8 cellular contexts compared by ENCODE assay signal in genomic region chr17:35022536-35023063, GRCh38. TPM values are rescaled to one million over a fixed set of nuclear protein-coding genes. Genes with fewer than 3 reads are reported as not detected.
A peak's percentile ranks its signal among the peaks of the same experiment; 100 is the strongest.
DNase-seq lines count a peak whose midpoint lies in the region; ATAC-seq, FAIRE-seq and TF ChIP-seq lines count a peak whose summit lies in the region.

No MANE protein-coding gene starts in this region.

- no peaks in the 10 kb centered on the region for H3K9me3 ChIP-seq in cardiac muscle cell (ENCODE audit: low read depth)

- TF ChIP-seq CTCF in AG09319 (IDR thresholded peaks at IDR 0.05; ENCODE audit: low read depth, low read length) (no peak), HFFc6 (IDR thresholded peaks at IDR 0.05) (peak; percentile 32), cardiac muscle cell (IDR thresholded peaks at IDR 0.05; ENCODE audit: low read depth, low read length) (peak; percentile 22)

- H3K4me1 Mint-ChIP-seq in HFFc6 (ENCODE audit: low read depth), result peaks cover 27% of the 10 kb centered on the region
- peaks cover 45% of the 10 kb centered on the region for H3K4me1 Mint-ChIP-seq in activated naive CD8-positive, alpha-beta T cell (ENCODE audit: low read depth)

- no peak for FAIRE-seq in urothelium cell line (lab: Jason Lieb, UNC)

- ATAC-seq in SK-N-SH treated with all-trans-retinoic acid at 6 μM for 48 hours, result peak; percentile 97
- no peak for ATAC-seq in GM21515 (IDR thresholded peaks at IDR 0.05; ENCODE audit: unreplicated experiment)

- H3K27ac ChIP-seq in cardiac muscle cell, result peak overlapping the region; percentile 25

- H3K4me1 ChIP-seq in cardiac muscle cell (ENCODE audit: low read depth), result peaks cover 15% of the 10 kb centered on the region

- H3K27ac Mint-ChIP-seq in HFFc6, result peak overlapping the region; percentile 99
- H3K27ac Mint-ChIP-seq in activated naive CD8-positive, alpha-beta T cell, result peak overlapping the region; percentile 98

- no peaks in the 10 kb centered on the region for H3K9me3 Mint-ChIP-seq in HFFc6
- H3K9me3 Mint-ChIP-seq in activated naive CD8-positive, alpha-beta T cell (ENCODE audit: low read depth), result no peaks in the 10 kb centered on the region

- H3K27me3 ChIP-seq in cardiac muscle cell, result no peaks in the 10 kb centered on the region

- peaks cover 14% of the 10 kb centered on the region; the same call in 1 of the 2 replicates for H3K36me3 Mint-ChIP-seq in HFFc6 (ENCODE audit: low read depth)
- no peaks in the 10 kb centered on the region for H3K36me3 Mint-ChIP-seq in activated naive CD8-positive, alpha-beta T cell

- H3K4me3 ChIP-seq in cardiac muscle cell, result no peak overlapping the region

- H3K4me3 Mint-ChIP-seq in HFFc6, result peak overlapping the region; percentile 70
- H3K4me3 Mint-ChIP-seq in activated naive CD8-positive, alpha-beta T cell, result peak overlapping the region; percentile 77

- DNase-seq in AG09319 (ENCODE audit: extremely low read depth, low read depth) (peak; percentile 30), HFFc6 (peak; percentile 90), cardiac muscle cell (ENCODE audit: low read depth in 1 of 2, low spot score in 1 of 2) (peak; percentile 60 to 84), renal cortical epithelial cell (ENCODE audit: low read depth) (peak; percentile 97), urothelium cell line (ENCODE audit: low spot score) (peak; percentile 60)

- H3K36me3 ChIP-seq in cardiac muscle cell, result no peaks in the 10 kb centered on the region

- no peaks in the 10 kb centered on the region; the same call in none of the 2 replicates for H3K27me3 Mint-ChIP-seq in HFFc6 (ENCODE audit: insufficient read depth)
- no peaks in the 10 kb centered on the region for H3K27me3 Mint-ChIP-seq in activated naive CD8-positive, alpha-beta T cell

TF ChIP-seq in SK-N-SH treated with all-trans-retinoic acid at 6 μM for 48 hours, 23 proteins besides CTCF, POLR2A, EP300 and RAD21:
- TF ChIP-seq CREB5 (CRISPR knock-in tag; IDR thresholded peaks at IDR 0.05; ENCODE audit: low read depth) (no peak), ZNF8 (CRISPR knock-in tag; IDR thresholded peaks at IDR 0.05) (no peak), ZFP3 (CRISPR knock-in tag; IDR thresholded peaks at IDR 0.05) (0 out of 2 replicates have a peak, but pooled peaks have one; percentile 57), CSDC2 (CRISPR knock-in tag; IDR thresholded peaks at IDR 0.05) (peak; percentile 73; the same call in 1 of the 2 replicates)
TF ChIP-seq in SK-N-SH treated with all-trans-retinoic acid at 6 μM for 48 hours: peak in this region for 2.

RNA-seq across cellular contexts. Expression of gene RFFL, which starts 40.9 kb away (rescaled TPM):
- total RNA-seq in HFFc6 (2021; fragmentation: NEBNext Ultra II Directional; extraction: Animal tissue kit (Norgen Biotek cat#: 25700)), result 10 to 100 TPM; 12.0 to 18.5 (median 13.6) TPM
- 8.6 and 22.3 TPM in 2 replicates for total RNA-seq in cardiac muscle cell
- polyA plus RNA-seq in cardiac muscle cell, result 3.7 and 4.9 TPM in 2 replicates
- 6.8 and 20.7 TPM in 2 replicates for total RNA-seq in renal cortical epithelial cell

RNA-seq across cellular contexts. Expression of gene LIG3, which starts 42.3 kb away (rescaled TPM):
- 10 to 100 TPM; 22.6 to 34.4 (median 31.9) TPM for total RNA-seq in HFFc6 (2021; fragmentation: NEBNext Ultra II Directional; extraction: Animal tissue kit (Norgen Biotek cat#: 25700))
- 48.9 and 85.5 TPM in 2 replicates for total RNA-seq in cardiac muscle cell
- 27.9 and 37.7 TPM in 2 replicates for polyA plus RNA-seq in cardiac muscle cell
- 24.3 and 40.8 TPM in 2 replicates for total RNA-seq in renal cortical epithelial cell

Comparison
In these comparisons a context has a peak if more than half of its experiments do, and no peak if none do; other contexts are left out.
1. DNase-seq: peak in every context shown above with its lines; median percentile 97 in renal cortical epithelial cell; 90 in HFFc6; 72 in cardiac muscle cell; 60 in urothelium cell line; 30 in AG09319.